ENCODE assay signal across 8 cellular contexts in genomic region chr2:196336715-196337617, GRCh38.
A peak's percentile ranks its signal among the peaks of the same experiment; 100 is the strongest.
DNase-seq lines count a peak whose midpoint lies in the region; FAIRE-seq and TF ChIP-seq lines count a peak whose summit lies in the region.

No MANE protein-coding gene starts in this region.

- H3K36me3 ChIP-seq in keratinocyte (ENCODE audit: control insufficient read depth in 2 of 2, extremely low read depth in 1 of 2, insufficient read depth in 2 of 2, low read length in 2 of 2), result no peaks in the 10 kb centered on the region

- no peak overlapping the region for H3K4me3 ChIP-seq in keratinocyte (ENCODE audit: control insufficient read depth in 2 of 3, extremely low read depth in 1 of 3, insufficient read depth in 2 of 3, low read depth in 1 of 3, low read length in 3 of 3)

- peak; percentile 46 for TF ChIP-seq CTCF in C4-2B (conservative IDR thresholded peaks at IDR 0.05)
- TF ChIP-seq CTCF in keratinocyte (optimal IDR thresholded peaks at IDR 0.05 in 1 of 3, IDR thresholded peaks at IDR 0.05 in 1 of 3, conservative IDR thresholded peaks at IDR 0.05 in 1 of 3; ENCODE audit: extremely low read depth in 1 of 3, insufficient read depth in 2 of 3, low read length in 3 of 3), result peak; percentile 8 to 61 (median 18)

- no peaks in the 10 kb centered on the region for H3K9me3 ChIP-seq in keratinocyte (ENCODE audit: control insufficient read depth, low read depth, low read length)

- dilution Hi-C loops in keratinocyte (cut with MboI; ENCODE audit: extremely low pct_ligation_motif_present, low sequenced_read_pairs), result no loop called here

- no peak for DNase-seq in GM19239 (ENCODE audit: insufficient read length, low spot score)
- peak; percentile 49 for DNase-seq in NCI-H748 (lab: John Stamatoyannopoulos, UW; ENCODE audit: unreplicated experiment)
- DNase-seq in amniotic epithelial cell (ENCODE audit: low read depth), result peak; percentile 38
- no peak for DNase-seq in keratinocyte (ENCODE audit: low read depth, low spot score)
- DNase-seq in urothelium cell line (ENCODE audit: low spot score), result peak; percentile 47
- DNase-seq in occipital lobe (lab: John Stamatoyannopoulos, UW), result no peak
- DNase-seq in NCI-H2196 (lab: John Stamatoyannopoulos, UW; ENCODE audit: unreplicated experiment), result no peak

- H3K4me2 ChIP-seq in keratinocyte (ENCODE audit: control insufficient read depth, extremely low read depth, insufficient read depth, low read depth, low read length), result no peak overlapping the region

- FAIRE-seq in GM19239 (lab: Jason Lieb, UNC) (peak; percentile 47), keratinocyte (lab: Jason Lieb, UNC) (no peak), urothelium cell line (lab: Jason Lieb, UNC) (no peak)

- H3K9me1 ChIP-seq in keratinocyte (ENCODE audit: control insufficient read depth, extremely low read depth, insufficient read depth, low read length), result no peaks in the 10 kb centered on the region

- H3K27me3 ChIP-seq in keratinocyte (ENCODE audit: control insufficient read depth, extremely low read depth, insufficient read depth, low read length), result no peaks in the 10 kb centered on the region

- no peak overlapping the region for H2AFZ ChIP-seq in keratinocyte (ENCODE audit: control insufficient read depth, low read length)

- no peak overlapping the region for H3K9ac ChIP-seq in keratinocyte (ENCODE audit: control insufficient read depth, extremely low read depth, insufficient read depth, low read length)

- H4K20me1 ChIP-seq in keratinocyte (ENCODE audit: control insufficient read depth, extremely low read depth, insufficient read depth, low read length), result no peaks in the 10 kb centered on the region

- no peaks in the 10 kb centered on the region for H3K4me1 ChIP-seq in keratinocyte (ENCODE audit: control insufficient read depth, extremely low read depth, insufficient read depth, low read length)

- no peak overlapping the region for H3K27ac ChIP-seq in C4-2B
- H3K27ac ChIP-seq in keratinocyte (ENCODE audit: control insufficient read depth, insufficient read depth, low read length), result no peak overlapping the region

- H3K79me2 ChIP-seq in keratinocyte (ENCODE audit: control insufficient read depth, insufficient read depth, low read length), result no peaks in the 10 kb centered on the region

Comparison
In these comparisons a context has a peak if more than half of its experiments do, and no peak if none do; other contexts are left out.
1. DNase-seq: peak in NCI-H748 (single experiment), amniotic epithelial cell (single experiment) and urothelium cell line (single experiment); none in GM19239 (single experiment), keratinocyte (single experiment), occipital lobe (single experiment) and NCI-H2196 (single experiment).